ENCODE assay signal across 8 cellular contexts in genomic region chr1:153659175-153659534, GRCh38. TPM values are rescaled to one million over a fixed set of nuclear protein-coding genes. Genes with fewer than 3 reads are reported as not detected.
DNase-seq lines count a peak whose midpoint lies in the region; ATAC-seq and TF ChIP-seq lines count a peak whose summit lies in the region.

No MANE protein-coding gene starts in this region.

- TF ChIP-seq CTCF in stomach (IDR thresholded peaks at IDR 0.05), result no peak
- no peak for TF ChIP-seq CTCF in omental fat pad (IDR thresholded peaks at IDR 0.05)

- peaks cover 12% of the 10 kb centered on the region for H3K4me1 Mint-ChIP-seq in activated T-helper 2 cell treated with anti-CD3 and anti-CD28 coated beads, Interferon-gamma antibody, Interleukin-2, Interleukin-4, amounts not matched to agents 10 μg/mL and 5 μg/mL and 100 μg/mL, durations not matched to agents 14 hours and 24 hours and 36 hours (ENCODE audit: low read depth)

- H3K9ac ChIP-seq in iPS-18a (ENCODE audit: low read length), result peak overlapping the region; percentile 81

- no peaks in the 10 kb centered on the region for H3K27me3 Mint-ChIP-seq in activated T-helper 2 cell treated with anti-CD3 and anti-CD28 coated beads, Interferon-gamma antibody, Interleukin-2, Interleukin-4, amounts not matched to agents 10 μg/mL and 5 μg/mL and 100 μg/mL, durations not matched to agents 14 hours and 24 hours and 36 hours (ENCODE audit: low read depth)

- H3K4me3 ChIP-seq in iPS-18a (ENCODE audit: low read length) (peak overlapping the region; percentile 93), stomach (peak overlapping the region; percentile 67 to 78 (median 76))

- TF ChIP-seq POLR2A in stomach (IDR thresholded peaks at IDR 0.05), result no peak

- H3K9me3 Mint-ChIP-seq in activated T-helper 2 cell treated with anti-CD3 and anti-CD28 coated beads, Interferon-gamma antibody, Interleukin-2, Interleukin-4, amounts not matched to agents 10 μg/mL and 5 μg/mL and 100 μg/mL, durations not matched to agents 14 hours and 24 hours and 36 hours, result no peaks in the 10 kb centered on the region

- no peak for TF ChIP-seq EP300 in stomach (IDR thresholded peaks at IDR 0.05)

- in situ Hi-C loops in G401 (cut with HindIII; ENCODE audit: low sequenced_read_pairs), result no loop called here

- H3K4me3 Mint-ChIP-seq in activated T-helper 2 cell treated with anti-CD3 and anti-CD28 coated beads, Interferon-gamma antibody, Interleukin-2, Interleukin-4, amounts not matched to agents 10 μg/mL and 5 μg/mL and 100 μg/mL, durations not matched to agents 14 hours and 24 hours and 36 hours (ENCODE audit: low read depth), result peak overlapping the region; percentile 96

- no peaks in the 10 kb centered on the region for H3K9me3 ChIP-seq in iPS-18a (ENCODE audit: control insufficient read depth, low read depth, low read length)
- no peaks in the 10 kb centered on the region for H3K9me3 ChIP-seq in stomach

- intact Hi-C loops in activated T-helper 2 cell treated with anti-CD3 and anti-CD28 coated beads, Interferon-gamma antibody, Interleukin-2, Interleukin-4, amounts not matched to agents 10 μg/mL and 5 μg/mL and 100 μg/mL, durations not matched to agents 14 hours and 24 hours and 36 hours (cut with micrococcal nuclease), result no loop called here
- intact Hi-C loops in stomach (cut with DNase I; ENCODE audit: low total_unique reads), result no loop called here

- peaks cover 3% of the 10 kb centered on the region for H3K4me1 ChIP-seq in iPS-18a (ENCODE audit: control insufficient read depth, low read depth, low read length)
- peaks cover 5 to 30% (median 18%) of the 10 kb centered on the region in 4 donors for H3K4me1 ChIP-seq in stomach

- no peak for ATAC-seq in GM19395 (IDR thresholded peaks at IDR 0.05; ENCODE audit: unreplicated experiment)
- ATAC-seq in omental fat pad (ENCODE audit: low FRiP score), result no peak

- no peaks in the 10 kb centered on the region for H3K27me3 ChIP-seq in iPS-18a (ENCODE audit: control insufficient read depth, insufficient read depth, low read length)
- H3K27me3 ChIP-seq in stomach, result no peaks in the 10 kb centered on the region

- 18 to 33% (median 26%) methylated on average over 7 to 8 of the region's 8 CpGs for WGBS in stomach, 5 donors

- H3K36me3 Mint-ChIP-seq in activated T-helper 2 cell treated with anti-CD3 and anti-CD28 coated beads, Interferon-gamma antibody, Interleukin-2, Interleukin-4, amounts not matched to agents 10 μg/mL and 5 μg/mL and 100 μg/mL, durations not matched to agents 14 hours and 24 hours and 36 hours (ENCODE audit: low read depth), result peaks cover 32% of the 10 kb centered on the region

- H3K36me3 ChIP-seq in iPS-18a (ENCODE audit: control insufficient read depth, low read depth, low read length) (peaks cover 33% of the 10 kb centered on the region), stomach (peaks cover 33 to 41% (median 38%) of the 10 kb centered on the region in 4 donors)

- peak overlapping the region; percentile 50 for H3K27ac ChIP-seq in iPS-18a (ENCODE audit: low read length)
- peak overlapping the region; percentile 90 to 98 (median 95) for H3K27ac ChIP-seq in stomach

- DNase-seq in DMS53 (lab: John Stamatoyannopoulos, UW) (peak; percentile 47), DMS53 treated with DMSO at 0.1 percent for 48 hours (lab: John Stamatoyannopoulos, UW; ENCODE audit: unreplicated experiment) (no peak), stomach (no peak), G401 (ENCODE audit: low spot score) (no peak), omental fat pad (ENCODE audit: low spot score) (no peak)
- no peak for DNase-seq in activated T-helper 2 cell treated with anti-CD3 and anti-CD28 coated beads, Interferon-gamma antibody, Interleukin-2, Interleukin-4, amounts not matched to agents 10 μg/mL and 5 μg/mL and 100 μg/mL, durations not matched to agents 14 hours and 24 hours and 36 hours (ENCODE audit: low spot score)

- peak overlapping the region; percentile 70 for H3K27ac Mint-ChIP-seq in activated T-helper 2 cell treated with anti-CD3 and anti-CD28 coated beads, Interferon-gamma antibody, Interleukin-2, Interleukin-4, amounts not matched to agents 10 μg/mL and 5 μg/mL and 100 μg/mL, durations not matched to agents 14 hours and 24 hours and 36 hours

RNA-seq across cellular contexts. Expression of gene SNAPIN, which starts 0.7 kb away (rescaled TPM):
- 32.8 and 33.1 TPM in 2 replicates for total RNA-seq in activated T-helper 2 cell treated with anti-CD3 and anti-CD28 coated beads, Interferon-gamma antibody, Interleukin-2, Interleukin-4, amounts not matched to agents 10 μg/mL and 5 μg/mL and 100 μg/mL, durations not matched to agents 14 hours and 24 hours and 36 hours
- total RNA-seq in stomach, result 10 to 100 TPM; 14.9 to 82.9 (median 15.6) TPM
- polyA plus RNA-seq in stomach, result 10 to 100 TPM; 29.4 to 35.5 (median 29.5) TPM
- total RNA-seq in G401 (2014; rRNA removed; shearing (Covaris generic)), result 49.8 and 58.2 TPM in 2 replicates
- 10 to 100 TPM; 40.2 to 62.2 (median 54.8) TPM for total RNA-seq in omental fat pad

RNA-seq across cellular contexts. Expression of gene ILF2, which starts 11.6 kb away (rescaled TPM):
- 352 and 358 TPM in 2 replicates for total RNA-seq in activated T-helper 2 cell treated with anti-CD3 and anti-CD28 coated beads, Interferon-gamma antibody, Interleukin-2, Interleukin-4, amounts not matched to agents 10 μg/mL and 5 μg/mL and 100 μg/mL, durations not matched to agents 14 hours and 24 hours and 36 hours
- 100 to 1,000 TPM in 1 of 5 donors, 10 to 100 TPM in 4; 17.1 to 138 (median 41.5) TPM for total RNA-seq in stomach
- polyA plus RNA-seq in stomach, result 100 to 1,000 TPM in 1 of 3 donors, 10 to 100 TPM in 2; 49.1 to 103 (median 98.9) TPM
- 289 and 376 TPM in 2 replicates for total RNA-seq in G401 (2014; rRNA removed; shearing (Covaris generic))
- 100 to 1,000 TPM in 3 of 4 donors, 10 to 100 TPM in 1; 80.2 to 201 (median 122) TPM for total RNA-seq in omental fat pad

RNA-seq across cellular contexts. Expression of gene NPR1, which starts 19.3 kb away (rescaled TPM):
- total RNA-seq in activated T-helper 2 cell treated with anti-CD3 and anti-CD28 coated beads, Interferon-gamma antibody, Interleukin-2, Interleukin-4, amounts not matched to agents 10 μg/mL and 5 μg/mL and 100 μg/mL, durations not matched to agents 14 hours and 24 hours and 36 hours, result not detected in 2 replicates
- total RNA-seq in stomach (10 to 100 TPM in 2 of 5 donors, 1 to 10 TPM in 3; 5.4 to 39.7 (median 6.6) TPM), omental fat pad (100 to 1,000 TPM in 3 of 4 donors, 10 to 100 TPM in 1; 87.3 to 203 (median 120) TPM)
- 1 to 10 TPM; 1.4 to 5.7 (median 2.4) TPM for polyA plus RNA-seq in stomach
- 0.12 TPM in 1 of 2 replicates, not detected in the other for total RNA-seq in G401 (2014; rRNA removed; shearing (Covaris generic))

RNA-seq across cellular contexts. Expression of gene CHTOP, which starts 25.3 kb away (rescaled TPM):
- 94.6 and 98.7 TPM in 2 replicates for total RNA-seq in activated T-helper 2 cell treated with anti-CD3 and anti-CD28 coated beads, Interferon-gamma antibody, Interleukin-2, Interleukin-4, amounts not matched to agents 10 μg/mL and 5 μg/mL and 100 μg/mL, durations not matched to agents 14 hours and 24 hours and 36 hours
- total RNA-seq in stomach (100 to 1,000 TPM in 1 of 5 donors, 10 to 100 TPM in 4; 21.7 to 111 (median 74.3) TPM), omental fat pad (10 to 100 TPM; 31.4 to 63.5 (median 53.7) TPM)
- polyA plus RNA-seq in stomach, result 10 to 100 TPM; 41.3 to 53.2 (median 46.0) TPM
- 42.5 and 66.4 TPM in 2 replicates for total RNA-seq in G401 (2014; rRNA removed; shearing (Covaris generic))

RNA-seq across cellular contexts. Expression of gene S100A1, which starts 30.9 kb away (rescaled TPM):
- total RNA-seq in activated T-helper 2 cell treated with anti-CD3 and anti-CD28 coated beads, Interferon-gamma antibody, Interleukin-2, Interleukin-4, amounts not matched to agents 10 μg/mL and 5 μg/mL and 100 μg/mL, durations not matched to agents 14 hours and 24 hours and 36 hours, result not detected in 2 replicates
- total RNA-seq in stomach, result not detected
- polyA plus RNA-seq in stomach, result 10 to 100 TPM in 2 of 3 donors, 1 to 10 TPM in 1; 5.7 to 64.8 (median 45.5) TPM
- 132 and 195 TPM in 2 replicates for total RNA-seq in G401 (2014; rRNA removed; shearing (Covaris generic))
- total RNA-seq in omental fat pad, result 10 to 100 TPM in 3 of 4 donors, 1 to 10 TPM in 1; 6.0 to 36.5 (median 23.7) TPM
